Comparison of ENCODE assay signal across 1 cellular context in the genomic region with DNA sequence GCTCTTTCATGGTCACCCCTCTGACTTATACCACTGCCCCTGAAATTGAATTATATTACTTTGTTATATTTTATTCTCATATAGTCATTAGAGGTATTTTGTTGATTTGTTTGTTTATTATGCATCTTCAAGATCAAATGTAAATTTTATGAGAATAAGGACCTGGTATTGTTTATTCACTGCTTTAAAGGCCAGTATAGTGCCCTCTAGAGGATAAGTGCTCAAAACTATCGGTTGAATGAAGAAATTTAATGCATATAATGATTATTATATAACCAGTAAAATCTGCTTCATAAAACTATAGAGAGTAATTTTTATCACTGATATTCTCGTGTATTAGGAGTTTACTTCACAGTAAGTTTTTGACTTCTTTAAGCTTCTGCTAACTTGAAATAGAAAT.
TF ChIP-seq lines count a peak whose summit lies in the region.

No MANE protein-coding gene starts in this region.

TF ChIP-seq in HCT116, 20 proteins besides CTCF, POLR2A, EP300 and RAD21 (continued from another document):
- TF ChIP-seq, protein P1, sequence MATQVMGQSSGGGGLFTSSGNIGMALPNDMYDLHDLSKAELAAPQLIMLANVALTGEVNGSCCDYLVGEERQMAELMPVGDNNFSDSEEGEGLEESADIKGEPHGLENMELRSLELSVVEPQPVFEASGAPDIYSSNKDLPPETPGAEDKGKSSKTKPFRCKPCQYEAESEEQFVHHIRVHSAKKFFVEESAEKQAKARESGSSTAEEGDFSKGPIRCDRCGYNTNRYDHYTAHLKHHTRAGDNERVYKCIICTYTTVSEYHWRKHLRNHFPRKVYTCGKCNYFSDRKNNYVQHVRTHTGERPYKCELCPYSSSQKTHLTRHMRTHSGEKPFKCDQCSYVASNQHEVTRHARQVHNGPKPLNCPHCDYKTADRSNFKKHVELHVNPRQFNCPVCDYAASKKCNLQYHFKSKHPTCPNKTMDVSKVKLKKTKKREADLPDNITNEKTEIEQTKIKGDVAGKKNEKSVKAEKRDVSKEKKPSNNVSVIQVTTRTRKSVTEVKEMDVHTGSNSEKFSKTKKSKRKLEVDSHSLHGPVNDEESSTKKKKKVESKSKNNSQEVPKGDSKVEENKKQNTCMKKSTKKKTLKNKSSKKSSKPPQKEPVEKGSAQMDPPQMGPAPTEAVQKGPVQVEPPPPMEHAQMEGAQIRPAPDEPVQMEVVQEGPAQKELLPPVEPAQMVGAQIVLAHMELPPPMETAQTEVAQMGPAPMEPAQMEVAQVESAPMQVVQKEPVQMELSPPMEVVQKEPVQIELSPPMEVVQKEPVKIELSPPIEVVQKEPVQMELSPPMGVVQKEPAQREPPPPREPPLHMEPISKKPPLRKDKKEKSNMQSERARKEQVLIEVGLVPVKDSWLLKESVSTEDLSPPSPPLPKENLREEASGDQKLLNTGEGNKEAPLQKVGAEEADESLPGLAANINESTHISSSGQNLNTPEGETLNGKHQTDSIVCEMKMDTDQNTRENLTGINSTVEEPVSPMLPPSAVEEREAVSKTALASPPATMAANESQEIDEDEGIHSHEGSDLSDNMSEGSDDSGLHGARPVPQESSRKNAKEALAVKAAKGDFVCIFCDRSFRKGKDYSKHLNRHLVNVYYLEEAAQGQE (IDR thresholded peaks at IDR 0.05; ENCODE audit: low read depth) = no peak
- TF ChIP-seq ELF1 (IDR thresholded peaks at IDR 0.05; ENCODE audit: borderline replicate concordance, low read depth) (no peak), EZH2phosphoT487 (IDR thresholded peaks at IDR 0.05; ENCODE audit: borderline replicate concordance) (no peak), ZFX (IDR thresholded peaks at IDR 0.05) (no peak), SIN3A (IDR thresholded peaks at IDR 0.05; ENCODE audit: low read depth) (no peak), CBX3 (IDR thresholded peaks at IDR 0.05; ENCODE audit: low read depth) (no peak), SP1 (IDR thresholded peaks at IDR 0.05; ENCODE audit: low read depth) (no peak), EGR1 (IDR thresholded peaks at IDR 0.05; ENCODE audit: low read depth) (no peak), SRF (IDR thresholded peaks at IDR 0.05; ENCODE audit: low read depth) (no peak), YY1 (IDR thresholded peaks at IDR 0.05; ENCODE audit: extremely low read depth, insufficient replicate concordance, low read depth, low read length) (no peak)
- TF ChIP-seq, protein P2, sequence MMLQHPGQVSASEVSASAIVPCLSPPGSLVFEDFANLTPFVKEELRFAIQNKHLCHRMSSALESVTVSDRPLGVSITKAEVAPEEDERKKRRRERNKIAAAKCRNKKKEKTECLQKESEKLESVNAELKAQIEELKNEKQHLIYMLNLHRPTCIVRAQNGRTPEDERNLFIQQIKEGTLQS (IDR thresholded peaks at IDR 0.05) = no peak
- TF ChIP-seq, protein P3, sequence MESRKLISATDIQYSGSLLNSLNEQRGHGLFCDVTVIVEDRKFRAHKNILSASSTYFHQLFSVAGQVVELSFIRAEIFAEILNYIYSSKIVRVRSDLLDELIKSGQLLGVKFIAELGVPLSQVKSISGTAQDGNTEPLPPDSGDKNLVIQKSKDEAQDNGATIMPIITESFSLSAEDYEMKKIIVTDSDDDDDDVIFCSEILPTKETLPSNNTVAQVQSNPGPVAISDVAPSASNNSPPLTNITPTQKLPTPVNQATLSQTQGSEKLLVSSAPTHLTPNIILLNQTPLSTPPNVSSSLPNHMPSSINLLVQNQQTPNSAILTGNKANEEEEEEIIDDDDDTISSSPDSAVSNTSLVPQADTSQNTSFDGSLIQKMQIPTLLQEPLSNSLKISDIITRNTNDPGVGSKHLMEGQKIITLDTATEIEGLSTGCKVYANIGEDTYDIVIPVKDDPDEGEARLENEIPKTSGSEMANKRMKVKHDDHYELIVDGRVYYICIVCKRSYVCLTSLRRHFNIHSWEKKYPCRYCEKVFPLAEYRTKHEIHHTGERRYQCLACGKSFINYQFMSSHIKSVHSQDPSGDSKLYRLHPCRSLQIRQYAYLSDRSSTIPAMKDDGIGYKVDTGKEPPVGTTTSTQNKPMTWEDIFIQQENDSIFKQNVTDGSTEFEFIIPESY (IDR thresholded peaks at IDR 0.05; ENCODE audit: extremely low read depth, insufficient replicate concordance, low read length) = no peak
- TF ChIP-seq, protein P4, sequence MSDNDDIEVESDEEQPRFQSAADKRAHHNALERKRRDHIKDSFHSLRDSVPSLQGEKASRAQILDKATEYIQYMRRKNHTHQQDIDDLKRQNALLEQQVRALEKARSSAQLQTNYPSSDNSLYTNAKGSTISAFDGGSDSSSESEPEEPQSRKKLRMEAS (IDR thresholded peaks at IDR 0.05) = no peak
TF ChIP-seq in HCT116: peak in this region for 0.
